9 cellular contexts compared by ENCODE assay signal in the genomic region with DNA sequence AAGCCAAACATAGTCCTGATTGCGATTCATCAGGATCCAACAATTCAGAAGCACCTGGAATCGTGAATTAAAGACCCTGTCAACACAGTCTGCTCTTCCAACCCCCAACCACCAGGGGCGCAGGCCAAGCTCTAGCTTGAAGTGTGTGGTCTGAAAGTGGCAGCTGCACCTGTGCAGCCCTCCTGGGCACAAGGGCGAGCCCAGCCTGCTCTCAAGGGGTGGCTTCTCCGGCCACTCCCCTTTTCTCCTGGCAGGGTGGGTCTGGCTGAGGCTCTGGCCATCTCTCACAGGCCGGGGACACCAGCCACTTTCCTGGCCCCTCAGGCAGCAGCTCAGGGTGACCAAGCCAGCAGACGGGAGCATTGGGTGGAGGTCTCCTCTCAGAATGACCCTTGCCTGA.
A peak's percentile ranks its signal among the peaks of the same experiment; 100 is the strongest.
DNase-seq lines count a peak whose midpoint lies in the region; ATAC-seq lines count a peak whose summit lies in the region.
"Had no signal": no experiment of that assay in that cellular context is flagged by ENCODE, and none has a peak within 500 bp of the region (broad histone marks: within the 10 kb centered on the region; RNA-seq: fewer than 3 reads in every experiment).

No MANE protein-coding gene starts in this region.

- H3K27me3 ChIP-seq in BLaER1 (no peaks in the 10 kb centered on the region), GM23248 (replicated peaks; ENCODE audit: insufficient read depth) (no peaks in the 10 kb centered on the region), mesendoderm (ENCODE audit: insufficient read depth, low read length, poor library complexity) (no peaks in the 10 kb centered on the region)
- H3K27me3 ChIP-seq: ascending aorta had no signal

- H3K4me2 ChIP-seq in BLaER1 (peak overlapping the region; percentile 74), GM23248 (ENCODE audit: unreplicated experiment) (no peak overlapping the region), mesendoderm (ENCODE audit: low read length) (no peak overlapping the region)

- H3K4me1 ChIP-seq in BLaER1 (peaks cover 52% of the 10 kb centered on the region), GM23248 (ENCODE audit: insufficient read depth) (peaks cover 29% of the 10 kb centered on the region), mesendoderm (ENCODE audit: control insufficient read depth, low read depth, low read length) (no peaks in the 10 kb centered on the region)

- DNase-seq in GM23248: peak; percentile 40
- no peak for DNase-seq in activated naive CD8-positive, alpha-beta T cell treated with anti-CD3 and anti-CD28 coated beads, Interleukin-2, amount 50 U/mL, for 24 hours
- DNase-seq in mesendoderm: peak; percentile 44
- DNase-seq in mucosa of gallbladder (ENCODE audit: low spot score): no peak
- no peak for DNase-seq in NCI-H446 (lab: John Stamatoyannopoulos, UW)

- H3K4me3 Mint-ChIP-seq in activated naive CD8-positive, alpha-beta T cell treated with anti-CD3 and anti-CD28 coated beads, Interleukin-2, amount 50 U/mL, for 24 hours: no peak overlapping the region

- no peaks in the 10 kb centered on the region for H3K9me2 ChIP-seq in GM23248 (ENCODE audit: insufficient read depth)

- H3K79me1 ChIP-seq in mesendoderm (ENCODE audit: low read length): peaks cover 14% of the 10 kb centered on the region

- in situ Hi-C loops in GM23248 (cut with MboI): no loop called here

- H3K79me2 ChIP-seq in GM23248 (ENCODE audit: insufficient read depth) (peaks cover 98% of the 10 kb centered on the region), mesendoderm (ENCODE audit: control insufficient read depth, insufficient read depth, low read length) (peaks cover 1% of the 10 kb centered on the region)

- no peaks in the 10 kb centered on the region for H3K9me3 Mint-ChIP-seq in activated naive CD8-positive, alpha-beta T cell treated with anti-CD3 and anti-CD28 coated beads, Interleukin-2, amount 50 U/mL, for 24 hours

- no peak overlapping the region for H2AFZ ChIP-seq in GM23248

- H3K18ac ChIP-seq in mesendoderm (ENCODE audit: low read length): no peak overlapping the region

- peak overlapping the region; percentile 8 for H3K27ac Mint-ChIP-seq in activated naive CD8-positive, alpha-beta T cell treated with anti-CD3 and anti-CD28 coated beads, Interleukin-2, amount 50 U/mL, for 24 hours

- ATAC-seq in activated naive CD8-positive, alpha-beta T cell treated with anti-CD3 and anti-CD28 coated beads, Interleukin-2, amount 50 U/mL, for 24 hours: no peak
- ATAC-seq in GM19035 (IDR thresholded peaks at IDR 0.05; ENCODE audit: unreplicated experiment) (no peak), HG03354 (IDR thresholded peaks at IDR 0.05; ENCODE audit: poor library complexity, severe bottlenecking, unreplicated experiment) (no peak)

- H4K20me1 ChIP-seq in BLaER1: peaks cover 45% of the 10 kb centered on the region
- no peaks in the 10 kb centered on the region for H4K20me1 ChIP-seq in GM23248 (ENCODE audit: insufficient read depth)

- no peaks in the 10 kb centered on the region for H3K27me3 Mint-ChIP-seq in activated naive CD8-positive, alpha-beta T cell treated with anti-CD3 and anti-CD28 coated beads, Interleukin-2, amount 50 U/mL, for 24 hours

- H3K4me3 ChIP-seq in BLaER1: no peak overlapping the region
- H3K4me3 ChIP-seq in GM23248: no peak overlapping the region
- no peak overlapping the region for H3K4me3 ChIP-seq in mesendoderm (ENCODE audit: low read length)
- H3K4me3 ChIP-seq: ascending aorta had no signal

- no peak overlapping the region for H2BK5ac ChIP-seq in mesendoderm (ENCODE audit: low read length)

- no peak overlapping the region for H2BK120ac ChIP-seq in mesendoderm (ENCODE audit: low read depth, low read length)

- H3K36me3 ChIP-seq in BLaER1 (peaks cover 82% of the 10 kb centered on the region), GM23248 (ENCODE audit: low read depth) (peaks cover 29% of the 10 kb centered on the region), mesendoderm (ENCODE audit: control insufficient read depth, insufficient read depth, low read length) (peaks cover 2% of the 10 kb centered on the region)

- H3F3A ChIP-seq in GM23248 (ENCODE audit: insufficient read depth): peaks cover 23% of the 10 kb centered on the region

- H2AK5ac ChIP-seq in mesendoderm (ENCODE audit: low read length): no peak overlapping the region

- H3K4ac ChIP-seq in mesendoderm (ENCODE audit: low read depth, low read length): no peak overlapping the region

- peaks cover 32% of the 10 kb centered on the region for H3K36me3 Mint-ChIP-seq in activated naive CD8-positive, alpha-beta T cell treated with anti-CD3 and anti-CD28 coated beads, Interleukin-2, amount 50 U/mL, for 24 hours (ENCODE audit: low read depth)

- WGBS in GM23248 (ENCODE audit: low coverage in 1 of 2, low lambda C conversion rate in 2 of 2, missing lambda C conversion rate in 2 of 2), 2 experiments: 54 to 64% methylated on average over 7 of the region's 7 CpGs
- no CpG with 5 or more reads among the region's 7 CpGs for WGBS in mesendoderm (ENCODE audit: extremely low coverage, insufficient coverage, low lambda C conversion rate)

- peaks cover 25% of the 10 kb centered on the region for H3K4me1 Mint-ChIP-seq in activated naive CD8-positive, alpha-beta T cell treated with anti-CD3 and anti-CD28 coated beads, Interleukin-2, amount 50 U/mL, for 24 hours

- no peak overlapping the region for H4K8ac ChIP-seq in mesendoderm (ENCODE audit: low read depth, low read length)

- no peak overlapping the region for H4K5ac ChIP-seq in mesendoderm (ENCODE audit: low read length)

- no peak overlapping the region for H3K23ac ChIP-seq in mesendoderm (ENCODE audit: low read length)

- H3K56ac ChIP-seq in mesendoderm (ENCODE audit: low read length): no peak overlapping the region

- no peak overlapping the region for H2BK15ac ChIP-seq in mesendoderm (replicated peaks; ENCODE audit: low read depth)

- H3K9me3 ChIP-seq in BLaER1: peaks cover 13% of the 10 kb centered on the region
- H3K9me3 ChIP-seq in GM23248 (ENCODE audit: low read depth): no peaks in the 10 kb centered on the region
- H3K9me3 ChIP-seq: ascending aorta had no signal

- peak overlapping the region; percentile 66 for H3K27ac ChIP-seq in BLaER1
- H3K27ac ChIP-seq in GM23248: peak overlapping the region; percentile 75
- no peak overlapping the region for H3K27ac ChIP-seq in mesendoderm (ENCODE audit: low read depth, low read length)

- no peak overlapping the region for H3K9ac ChIP-seq in BLaER1
- no peak overlapping the region for H3K9ac ChIP-seq in GM23248
- no peak overlapping the region for H3K9ac ChIP-seq in mesendoderm (ENCODE audit: low read length)

Comparison
In these comparisons a context has a peak if more than half of its experiments do, and no peak if none do; other contexts are left out.
1. DNase-seq: peak in GM23248 (single experiment) and mesendoderm (single experiment); none in activated naive CD8-positive, alpha-beta T cell treated with anti-CD3 and anti-CD28 coated beads, Interleukin-2, amount 50 U/mL, for 24 hours (single experiment), mucosa of gallbladder (single experiment) and NCI-H446 (0 of 2).